8 cellular contexts compared by ENCODE assay signal in the genomic region with DNA sequence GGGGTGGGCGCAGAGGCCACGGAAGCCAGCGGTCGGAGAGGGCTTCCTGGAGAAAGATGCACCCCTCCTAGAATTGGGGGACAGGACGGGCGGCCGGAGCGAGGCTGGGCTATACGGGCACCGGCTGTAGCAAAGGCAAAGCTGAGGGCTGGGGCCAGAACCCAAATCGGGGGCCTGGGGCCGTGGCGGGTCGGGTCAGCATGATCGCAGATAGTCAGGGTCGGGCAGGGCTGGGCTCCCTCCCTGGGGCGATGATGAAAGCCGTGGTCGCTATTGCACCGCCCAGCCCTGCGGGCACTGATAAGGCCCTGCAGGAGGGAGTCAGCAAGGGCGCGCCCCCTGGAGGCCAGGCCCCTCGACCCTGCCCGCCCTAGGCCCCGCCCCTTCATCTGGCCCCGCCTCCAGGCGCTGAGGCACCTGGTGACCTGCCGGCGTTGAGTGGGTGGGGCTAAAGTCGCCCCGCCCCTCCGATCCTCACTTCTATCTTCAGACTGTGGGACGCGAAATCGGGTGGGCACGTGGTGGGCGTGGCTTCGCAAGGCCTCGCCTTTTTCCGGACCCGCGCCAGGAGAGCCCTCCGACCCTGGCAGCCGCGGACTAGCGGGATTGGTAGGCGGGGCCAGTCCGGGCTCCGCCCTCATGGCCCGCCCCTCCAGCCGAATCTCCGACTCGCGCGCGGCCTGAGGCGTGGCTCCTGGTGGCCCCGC. TPM values are rescaled to one million over a fixed set of nuclear protein-coding genes. Genes with fewer than 3 reads are reported as not detected.
A peak's percentile ranks its signal among the peaks of the same experiment; 100 is the strongest.
DNase-seq lines count a peak whose midpoint lies in the region; ATAC-seq and TF ChIP-seq lines count a peak whose summit lies in the region.

No MANE protein-coding gene starts in this region.

- H3K9ac ChIP-seq in DND-41 (ENCODE audit: low read depth, low read length) (peak overlapping the region; percentile 89), KMS-11 (peak overlapping the region; percentile 52; the same call in 1 of the 2 replicates)

- intact Hi-C loops in PC-9 (cut with micrococcal nuclease; ENCODE audit: unreplicated experiment) = no loop called here
- intact Hi-C loops in esophagus muscularis mucosa (cut with DNase I) = no loop called here

- no TSS peak for BruUV-seq in PC-9 (replicated peaks; lab: Mats Ljungman, UMichigan)

- POLR2A ChIA-PET in PC-9 (lab: Charles Lee; ENCODE audit: unreplicated experiment) = no interaction called here

- peaks cover 56% of the 10 kb centered on the region for H3K4me1 Mint-ChIP-seq in activated T-cell treated with anti-CD3 and anti-CD28 coated beads, Interleukin-2, amount 50 U/mL, for 4 hours (ENCODE audit: low read depth)

- no peak for TF ChIP-seq POLR2A in esophagus muscularis mucosa (IDR thresholded peaks at IDR 0.05; ENCODE audit: low read depth)

- peak; percentile 76 for ATAC-seq in DND-41 (ENCODE audit: insufficient read depth, low read depth)
- ATAC-seq in GM21737 (IDR thresholded peaks at IDR 0.05; ENCODE audit: unreplicated experiment) = peak; percentile 50
- ATAC-seq in activated T-cell treated with anti-CD3 and anti-CD28 coated beads, Interleukin-2, amount 50 U/mL, for 4 hours = peak; percentile 78

- H3K27ac ChIP-seq in DND-41 (ENCODE audit: low read length) (peak overlapping the region; percentile 95; the same call in 1 of the 2 replicates), KMS-11 (peak overlapping the region; percentile 76), PC-9 (0 out of 2 replicates have a peak overlapping the region, but pooled peaks have one; percentile 30), esophagus muscularis mucosa (replicated peaks in 1 of 4) (peak overlapping the region; percentile 81 to 88 (median 84)), muscle layer of duodenum (ENCODE audit: low read length) (no peak overlapping the region)

- H3K79me2 ChIP-seq in DND-41 (ENCODE audit: insufficient read depth, low read length) = peaks cover 43% of the 10 kb centered on the region
- peaks cover 43% of the 10 kb centered on the region for H3K79me2 ChIP-seq in KMS-11 (ENCODE audit: insufficient read depth, low read depth)
- peaks cover 33% of the 10 kb centered on the region for H3K79me2 ChIP-seq in PC-9 (ENCODE audit: low read depth)

- H2AFZ ChIP-seq in DND-41 (ENCODE audit: low read depth, low read length) (peak overlapping the region; percentile 81), KMS-11 (ENCODE audit: low read depth) (peak overlapping the region; percentile 14; the same call in 1 of the 2 replicates), PC-9 (0 out of 2 replicates have a peak overlapping the region, but pooled peaks have one; percentile 62)

- H4K20me1 ChIP-seq in DND-41 (ENCODE audit: insufficient read depth, low read length) = peaks cover 37% of the 10 kb centered on the region
- H4K20me1 ChIP-seq in KMS-11 (ENCODE audit: insufficient read depth) = no peaks in the 10 kb centered on the region
- H4K20me1 ChIP-seq in PC-9 (ENCODE audit: insufficient read depth) = no peaks in the 10 kb centered on the region

- H3K9me3 ChIP-seq in DND-41 (ENCODE audit: insufficient read depth, low read length, severe bottlenecking) (no peaks in the 10 kb centered on the region), PC-9 (ENCODE audit: insufficient read depth, low read depth) (no peaks in the 10 kb centered on the region), esophagus muscularis mucosa (no peaks in the 10 kb centered on the region), muscle layer of duodenum (ENCODE audit: control insufficient read depth in 1 of 2, low read length in 2 of 2) (no peaks in the 10 kb centered on the region)

- DNase-seq in DND-41 (peak; percentile 99), PC-9 (peak; percentile 80 to 97), esophagus muscularis mucosa (ENCODE audit: extremely low spot score) (peak; percentile 99)
- peak; percentile 100 for DNase-seq in activated T-cell treated with anti-CD3 and anti-CD28 coated beads, Interleukin-2, amount 50 U/mL, for 4 hours
- peak; percentile 98 to 99 for DNase-seq in stimulated activated CD8-positive, alpha-beta memory T cell treated with anti-CD3 and anti-CD28 coated beads, Interleukin-7, amount 100 ng/mL, for 4 hours (ENCODE audit: low read depth in 2 of 2)

- H3K36me3 Mint-ChIP-seq in activated T-cell treated with anti-CD3 and anti-CD28 coated beads, Interleukin-2, amount 50 U/mL, for 4 hours (ENCODE audit: insufficient read depth) = no peaks in the 10 kb centered on the region

- no peak for TF ChIP-seq EP300 in esophagus muscularis mucosa (IDR thresholded peaks at IDR 0.05)

- TF ChIP-seq CTCF in DND-41 (IDR thresholded peaks at IDR 0.05; ENCODE audit: borderline replicate concordance, extremely low read depth, low read length, poor library complexity, severe bottlenecking) = peak; percentile 69
- TF ChIP-seq CTCF in KMS-11 (conservative IDR thresholded peaks at IDR 0.05; ENCODE audit: low read depth, low read length) = peak; percentile 42
- peak; percentile 65 for TF ChIP-seq CTCF in PC-9 (conservative IDR thresholded peaks at IDR 0.05)
- peak; percentile 39 to 52 (median 48) for TF ChIP-seq CTCF in esophagus muscularis mucosa (IDR thresholded peaks at IDR 0.05)

- peak overlapping the region; percentile 81 for H3K4me3 Mint-ChIP-seq in activated T-cell treated with anti-CD3 and anti-CD28 coated beads, Interleukin-2, amount 50 U/mL, for 4 hours

- H3K36me3 ChIP-seq in DND-41 (ENCODE audit: insufficient read depth, low read length) = no peaks in the 10 kb centered on the region; the same call in 1 of the 2 replicates
- H3K36me3 ChIP-seq in KMS-11 (ENCODE audit: insufficient read depth) = no peaks in the 10 kb centered on the region
- H3K36me3 ChIP-seq in PC-9 (ENCODE audit: low read depth) = no peaks in the 10 kb centered on the region
- no peaks in the 10 kb centered on the region for H3K36me3 ChIP-seq in esophagus muscularis mucosa
- peaks cover 0 to 5% of the 10 kb centered on the region in 2 donors for H3K36me3 ChIP-seq in muscle layer of duodenum (ENCODE audit: control insufficient read depth in 1 of 2, insufficient read depth in 2 of 2, low read length in 2 of 2)

- H3K27me3 ChIP-seq in DND-41 (ENCODE audit: insufficient read depth, low read length, poor library complexity) (no peaks in the 10 kb centered on the region), KMS-11 (ENCODE audit: insufficient read depth, low read depth) (no peaks in the 10 kb centered on the region), PC-9 (ENCODE audit: insufficient read depth, low read depth) (no peaks in the 10 kb centered on the region), esophagus muscularis mucosa (no peaks in the 10 kb centered on the region), muscle layer of duodenum (ENCODE audit: low read depth, low read length) (no peaks in the 10 kb centered on the region)

- H3K9me2 ChIP-seq in PC-9 (ENCODE audit: insufficient read depth) = no peaks in the 10 kb centered on the region

- no peaks in the 10 kb centered on the region for H3K27me3 Mint-ChIP-seq in activated T-cell treated with anti-CD3 and anti-CD28 coated beads, Interleukin-2, amount 50 U/mL, for 4 hours (ENCODE audit: low read depth)

- H3K4me3 ChIP-seq in DND-41 (ENCODE audit: low read depth in 1 of 2, low read length in 2 of 2) = peak overlapping the region; percentile 20 to 83; a peak in 3 of 4 replicates
- H3K4me3 ChIP-seq in KMS-11 (IDR thresholded peaks at IDR 0.05; ENCODE audit: insufficient read depth, low read depth, low read length) = no peak overlapping the region
- H3K4me3 ChIP-seq in PC-9 = peak overlapping the region; percentile 97
- peak overlapping the region; percentile 76 to 96 (median 86) for H3K4me3 ChIP-seq in esophagus muscularis mucosa
- peak overlapping the region; percentile 39 to 96 for H3K4me3 ChIP-seq in muscle layer of duodenum (ENCODE audit: low read depth in 1 of 2, low read length in 2 of 2)

- H3F3A ChIP-seq in PC-9 (ENCODE audit: insufficient read depth, low read depth) = peaks cover 43% of the 10 kb centered on the region

- CTCF ChIA-PET in PC-9 (lab: Charles Lee) = interaction anchor here (0.7 kb wide), 1 partner anchor 981 kb away, joined by 5 read pairs; no protein-coding TSS in a partner anchor

- 1% methylated on average over 16 of the region's 59 CpGs for WGBS in esophagus muscularis mucosa

- H3K4me2 ChIP-seq in DND-41 (ENCODE audit: insufficient read depth, low read length) (peak overlapping the region; percentile 94), KMS-11 (peak overlapping the region; percentile 93), PC-9 (peak overlapping the region; percentile 53)

- H3K4me1 ChIP-seq in DND-41 (ENCODE audit: insufficient read depth, low read length) (peaks cover 43% of the 10 kb centered on the region), KMS-11 (ENCODE audit: low read depth, poor library complexity, severe bottlenecking) (peaks cover 57% of the 10 kb centered on the region), PC-9 (replicated peaks; ENCODE audit: insufficient read depth) (peaks cover 49% of the 10 kb centered on the region), esophagus muscularis mucosa (peaks cover 60 to 73% (median 70%) of the 10 kb centered on the region in 4 donors), muscle layer of duodenum (ENCODE audit: control insufficient read depth in 1 of 2, insufficient read depth in 2 of 2, low read length in 2 of 2) (peaks cover 15 to 57% of the 10 kb centered on the region in 2 donors)

- no peaks in the 10 kb centered on the region for H3K9me3 Mint-ChIP-seq in activated T-cell treated with anti-CD3 and anti-CD28 coated beads, Interleukin-2, amount 50 U/mL, for 4 hours

RNA-seq across cellular contexts. Expression of a gene that starts 0.4 kb away (rescaled TPM):
- 4.8 and 6.5 TPM in 2 replicates for total RNA-seq in PC-9 (2021)
- 10 to 100 TPM; 32.7 to 37.8 (median 35.9) TPM for total RNA-seq in activated T-cell treated with anti-CD3 and anti-CD28 coated beads, Interleukin-2, amount 50 U/mL, for 4 hours
- total RNA-seq in esophagus muscularis mucosa = 10 to 100 TPM; 24.9 to 49.4 (median 41.8) TPM

RNA-seq across cellular contexts. Expression of a gene that starts 36.4 kb away (rescaled TPM):
- total RNA-seq in PC-9 (2021) = 26.2 and 28.5 TPM in 2 replicates
- total RNA-seq in activated T-cell treated with anti-CD3 and anti-CD28 coated beads, Interleukin-2, amount 50 U/mL, for 4 hours = 1 to 10 TPM; 1.3 to 3.3 (median 1.8) TPM
- 10 to 100 TPM in 1 of 4 donors, 1 to 10 TPM in 3; 5.8 to 15.6 (median 9.5) TPM for total RNA-seq in esophagus muscularis mucosa

Comparison
In these comparisons a context has a peak if more than half of its experiments do, and no peak if none do; other contexts are left out.
1. H2AFZ ChIP-seq: peak in every context shown above with its lines; median percentile 81 in DND-41; 62 in PC-9; 14 in KMS-11.